ENCODE assay signal across 8 cellular contexts in the genomic region with DNA sequence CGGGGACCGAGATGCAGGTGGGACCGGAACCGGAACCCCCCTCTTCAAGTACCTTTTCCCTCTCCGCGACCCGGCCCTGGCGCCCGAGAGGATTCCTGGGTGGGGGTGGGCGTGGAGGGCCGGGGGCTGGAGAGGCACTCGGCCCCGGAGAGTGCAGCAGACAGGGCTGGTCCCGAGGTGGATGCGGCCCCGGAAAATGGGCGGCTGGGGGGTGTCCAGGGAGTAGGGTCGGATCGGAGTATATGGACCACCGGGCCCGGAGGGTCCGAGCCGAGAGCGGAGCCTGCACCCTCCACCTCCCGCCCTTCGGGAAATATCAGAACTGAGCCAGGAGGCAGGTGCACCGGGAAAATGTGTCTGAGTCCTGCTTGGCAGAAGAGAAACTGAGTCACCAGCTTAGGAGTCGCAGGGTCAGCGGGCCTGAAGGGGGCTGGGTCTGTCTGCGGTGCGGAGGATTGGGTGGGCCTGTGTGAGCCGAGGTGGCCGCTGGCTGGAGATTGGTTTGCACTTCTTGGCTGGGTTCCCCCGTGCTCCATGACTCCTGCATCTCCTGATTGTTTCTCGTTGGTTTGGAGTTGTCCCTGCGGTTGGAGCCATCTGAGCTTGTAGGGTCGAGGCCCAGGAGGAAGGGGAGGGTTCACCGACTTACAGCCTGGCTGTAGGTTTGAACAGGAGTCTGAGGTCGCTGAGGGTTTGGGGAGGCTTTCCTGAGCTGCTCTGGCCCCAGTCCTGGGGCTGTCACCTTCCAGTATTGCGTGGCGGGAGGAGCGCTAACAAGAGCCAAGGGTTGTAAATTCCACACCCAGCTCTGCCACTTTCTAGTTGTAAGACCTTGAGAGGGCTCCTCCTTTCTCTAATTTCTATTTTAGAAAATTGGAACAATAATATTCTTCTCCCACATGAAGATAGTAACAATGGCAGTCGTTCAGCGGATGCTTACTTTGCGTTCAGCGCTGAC. TPM values are rescaled to one million over a fixed set of nuclear protein-coding genes. Genes with fewer than 3 reads are reported as not detected.
DNase-seq lines count a peak whose midpoint lies in the region; ATAC-seq, FAIRE-seq and TF ChIP-seq lines count a peak whose summit lies in the region.

No MANE protein-coding gene starts in this region.

- no peaks in the 10 kb centered on the region for H3K27me3 ChIP-seq in SU-DHL-6 (ENCODE audit: low read length)
- no peaks in the 10 kb centered on the region for H3K27me3 ChIP-seq in esophagus (ENCODE audit: control insufficient read depth in 1 of 2, insufficient read depth in 2 of 2, low read length in 2 of 2)

- H3K9me3 ChIP-seq in SU-DHL-6 (ENCODE audit: insufficient read depth, low read length) (no peaks in the 10 kb centered on the region), esophagus (ENCODE audit: control insufficient read depth in 2 of 2, insufficient read depth in 1 of 2, low read depth in 1 of 2, low read length in 1 of 2) (no peaks in the 10 kb centered on the region)

- TF ChIP-seq CTCF in SU-DHL-6 (IDR thresholded peaks at IDR 0.05; ENCODE audit: insufficient read depth, low read length, poor library complexity, severe bottlenecking) (no peak), nephron (IDR thresholded peaks at IDR 0.05; ENCODE audit: unreplicated experiment in 3 of 3) (no peak)

- H3K9me3 Mint-ChIP-seq in nephron = no peaks in the 10 kb centered on the region

- H3K4me3 ChIP-seq in SU-DHL-6 (ENCODE audit: insufficient read depth, low read length, poor library complexity, severe bottlenecking) (peak overlapping the region; percentile 69), esophagus (ENCODE audit: low read depth in 1 of 2, low read length in 2 of 2) (peak overlapping the region; percentile 73 to 82)

- H3K27ac ChIP-seq in SU-DHL-6 (ENCODE audit: low read depth, low read length) (peak overlapping the region; percentile 82), esophagus (ENCODE audit: low read depth in 2 of 2, low read length in 1 of 2) (peak overlapping the region; percentile 93 to 98)

- H3K36me3 ChIP-seq in SU-DHL-6 (ENCODE audit: low read length) (no peaks in the 10 kb centered on the region), esophagus (ENCODE audit: control insufficient read depth in 2 of 2, insufficient read depth in 2 of 2, low read length in 1 of 2) (peaks cover 7 to 24% of the 10 kb centered on the region in 2 donors)

- H3K4me1 Mint-ChIP-seq in nephron = peaks cover 18% of the 10 kb centered on the region

- H3K27me3 Mint-ChIP-seq in nephron (ENCODE audit: low read depth) = no peaks in the 10 kb centered on the region

- H3K79me2 ChIP-seq in SU-DHL-6 (ENCODE audit: insufficient read depth, low read length) = peaks cover 38% of the 10 kb centered on the region

- no peak for FAIRE-seq in urothelium cell line (lab: Jason Lieb, UNC)

- H3K27ac Mint-ChIP-seq in nephron = peak overlapping the region; percentile 99 to 100 (median 100)

- peak overlapping the region; percentile 99 to 100 (median 100) for H3K4me3 Mint-ChIP-seq in nephron

- H3K4me2 ChIP-seq in SU-DHL-6 (ENCODE audit: low read depth, low read length, poor library complexity, severe bottlenecking) = peak overlapping the region; percentile 84

- peak overlapping the region; percentile 76 for H3K9ac ChIP-seq in SU-DHL-6 (ENCODE audit: low read length)

- H3K36me3 Mint-ChIP-seq in nephron (ENCODE audit: low read depth) = peaks cover 14% of the 10 kb centered on the region

- ATAC-seq in HG03469 (IDR thresholded peaks at IDR 0.05; ENCODE audit: unreplicated experiment) = no peak

- no peaks in the 10 kb centered on the region for H3K9me2 ChIP-seq in SU-DHL-6 (replicated peaks; ENCODE audit: insufficient read depth, low read length)

- WGBS in esophagus, 2 donors = 8% methylated on average over 40 to 46 of the region's 46 CpGs

- peak; percentile 54 for DNase-seq in activated CD8-positive, alpha-beta memory T cell treated with anti-CD3 and anti-CD28 coated beads, Interleukin-2, amount 50 U/mL, for 48 hours
- no peak for DNase-seq in activated CD8-positive, alpha-beta memory T cell treated with anti-CD3 and anti-CD28 coated beads, Interleukin-2, amount 50 U/mL, for 4 hours
- no peak for DNase-seq in SW 1271 (lab: John Stamatoyannopoulos, UW)
- DNase-seq in urothelium cell line (ENCODE audit: low spot score) = no peak

- peak overlapping the region; percentile 16 for H2AFZ ChIP-seq in SU-DHL-6 (ENCODE audit: low read depth, low read length, severe bottlenecking)

- peaks cover 0 to 2% of the 10 kb centered on the region in 2 donors for H3K4me1 ChIP-seq in esophagus (ENCODE audit: control insufficient read depth in 2 of 2, insufficient read depth in 2 of 2, low read length in 1 of 2)

- H3F3A ChIP-seq in SU-DHL-6 (ENCODE audit: insufficient read depth) = peaks cover 20% of the 10 kb centered on the region

- H4K20me1 ChIP-seq in SU-DHL-6 (ENCODE audit: low read depth, low read length) = no peaks in the 10 kb centered on the region

RNA-seq across cellular contexts. Expression of gene SH2B1, which starts 0.6 kb away (rescaled TPM):
- 10 to 100 TPM; 19.9 to 42.7 TPM for polyA plus RNA-seq in esophagus

RNA-seq across cellular contexts. Expression of gene ATP2A1, which starts 14.1 kb away (rescaled TPM):
- under 1 TPM; 0.25 to 0.69 TPM for polyA plus RNA-seq in esophagus

RNA-seq across cellular contexts. Expression of gene TUFM, which starts 18.1 kb away (rescaled TPM):
- 100 to 1,000 TPM; 175 to 188 TPM for polyA plus RNA-seq in esophagus

RNA-seq across cellular contexts. Expression of gene ATXN2L, which starts 41.4 kb away (rescaled TPM):
- polyA plus RNA-seq in esophagus = 10 to 100 TPM; 37.9 to 82.1 TPM
